In the genomic region with DNA sequence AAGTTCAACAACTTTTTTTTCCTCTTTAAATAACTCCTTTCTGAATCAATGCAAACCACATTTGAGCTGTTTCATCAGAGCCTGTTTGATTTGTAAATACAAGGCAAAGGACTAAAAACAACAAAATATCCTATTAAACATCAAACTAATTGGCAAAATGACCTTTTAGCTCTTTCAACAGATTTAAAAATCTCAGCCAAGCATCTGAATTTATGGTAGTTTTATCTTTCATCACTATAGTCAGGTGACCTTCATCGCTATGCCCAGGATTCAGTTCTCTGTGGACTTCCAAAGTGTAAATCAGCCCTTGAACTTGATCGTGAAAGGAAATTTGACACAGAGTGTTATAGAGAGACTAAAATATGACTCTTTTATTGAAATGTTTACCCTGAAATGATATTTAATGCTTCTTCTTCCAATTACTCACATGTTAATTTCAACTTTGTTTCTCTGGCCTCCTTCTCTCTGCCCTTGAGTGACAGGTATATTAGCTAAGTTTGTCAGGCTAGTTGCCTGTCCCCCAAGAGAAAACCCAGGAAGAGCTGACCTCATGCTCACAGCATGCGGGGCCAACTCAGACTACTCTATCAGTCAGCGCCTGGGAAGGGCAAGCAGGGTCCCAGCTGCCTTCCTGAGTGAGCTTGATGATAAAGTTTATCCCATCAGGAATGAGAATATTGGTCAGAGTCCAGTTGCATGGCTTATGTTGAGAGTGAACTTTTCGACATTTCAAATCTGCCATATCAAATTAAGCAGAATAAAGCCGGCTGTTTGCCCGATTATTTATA, we compare ENCODE assay signal across 20 cellular contexts.
A peak's percentile ranks its signal among the peaks of the same experiment; 100 is the strongest.
DNase-seq lines count a peak whose midpoint lies in the region; ATAC-seq, FAIRE-seq and TF ChIP-seq lines count a peak whose summit lies in the region.
"Had no signal": no experiment of that assay in that cellular context is flagged by ENCODE, and none has a peak within 500 bp of the region (broad histone marks: within the 10 kb centered on the region; RNA-seq: fewer than 3 reads in every experiment).

No MANE protein-coding gene starts in this region.

- no peaks in the 10 kb centered on the region for H3K36me3 Mint-ChIP-seq in GM23338 (ENCODE audit: low read depth)
- H3K36me3 Mint-ChIP-seq in activated naive CD8-positive, alpha-beta T cell treated with anti-CD3 and anti-CD28 coated beads for 36 hours: no peaks in the 10 kb centered on the region

- H3K27ac Mint-ChIP-seq in GM23338: no peak overlapping the region
- H3K27ac Mint-ChIP-seq in activated naive CD8-positive, alpha-beta T cell treated with anti-CD3 and anti-CD28 coated beads for 36 hours: no peak overlapping the region
- H3K27ac Mint-ChIP-seq: activated T-helper 2 cell treated with anti-CD3 and anti-CD28 coated beads, Interferon-gamma antibody, Interleukin-2, Interleukin-4, amounts not matched to agents 10 μg/mL and 5 μg/mL and 100 μg/mL, durations not matched to agents 14 hours and 24 hours and 36 hours had no signal

- H3K36me3 ChIP-seq in GM23338 (ENCODE audit: insufficient read depth) (no peaks in the 10 kb centered on the region), body of pancreas (replicated peaks in 1 of 2; ENCODE audit: insufficient read depth in 1 of 2, low read depth in 2 of 2) (no peaks in the 10 kb centered on the region), pancreas (no peaks in the 10 kb centered on the region)

- FAIRE-seq in pancreas (lab: Jason Lieb, UNC): peak; percentile 66
- FAIRE-seq: GM12878, keratinocyte had no signal

- H3K4me1 ChIP-seq in GM23338 (ENCODE audit: insufficient read depth) (peaks cover 2% of the 10 kb centered on the region; the same call in 1 of the 2 replicates), body of pancreas (peaks cover 39% of the 10 kb centered on the region), pancreas (peaks cover 5 to 25% (median 9%) of the 10 kb centered on the region in 3 donors)

- intact Hi-C loops in body of pancreas (cut with DNase I) (no loop called here), left ventricle myocardium superior (cut with micrococcal nuclease) (no loop called here), pancreas (cut with DNase I) (no loop called here)

- H3K27me3 ChIP-seq in GM23338 (ENCODE audit: insufficient read depth): no peaks in the 10 kb centered on the region
- no peaks in the 10 kb centered on the region for H3K27me3 ChIP-seq in body of pancreas
- H3K27me3 ChIP-seq in pancreas: no peaks in the 10 kb centered on the region

- no peak overlapping the region for H2AFZ ChIP-seq in GM23338

- 9 to 25% methylated on average over 7 of the region's 7 CpGs for WGBS in body of pancreas, 2 donors
- 7 to 14% methylated on average over 7 of the region's 7 CpGs for WGBS in pancreas, 2 donors

- TF ChIP-seq CTCF in GM23338 (conservative IDR thresholded peaks at IDR 0.05; ENCODE audit: low read depth in 2 of 2) (no peak), body of pancreas (IDR thresholded peaks at IDR 0.05) (no peak), pancreas (IDR thresholded peaks at IDR 0.05) (no peak), GM10266 (IDR thresholded peaks at IDR 0.05; ENCODE audit: control insufficient read depth, insufficient read depth, low read depth, missing control alignments) (no peak)

- no peaks in the 10 kb centered on the region for H4K20me1 ChIP-seq in GM23338 (replicated peaks; ENCODE audit: insufficient read depth)

- H3K27ac ChIP-seq in GM23338 (ENCODE audit: low read depth): no peak overlapping the region
- H3K27ac ChIP-seq in body of pancreas: peak overlapping the region; percentile 76 to 87 (median 77)
- H3K27ac ChIP-seq in pancreas: peak overlapping the region; percentile 53 to 89 (median 78)
- H3K27ac ChIP-seq: RWPE1 had no signal

- DNase-seq in GM23338 (ENCODE audit: low spot score) (peak; percentile 15), body of pancreas (peak; percentile 92 to 97 (median 94)), left ventricle myocardium superior (peak; percentile 64), pancreas (peak; percentile 68 to 93 (median 90)), GM10266 (ENCODE audit: extremely low spot score) (no peak)
- no peak for DNase-seq in activated CD4-positive, alpha-beta T cell treated with anti-CD3 and anti-CD28 coated beads for 48 hours
- DNase-seq in activated naive CD8-positive, alpha-beta T cell treated with anti-CD3 and anti-CD28 coated beads for 36 hours: no peak
- DNase-seq: activated CD4-positive, alpha-beta T cell treated with anti-CD3 and anti-CD28 coated beads, Interleukin-2, amount 50 U/mL, for 48 hours; DMS153; GOT3; NCI-H1048; NCI-H526; stimulated activated CD4-positive, alpha-beta T cell treated with anti-CD3 and anti-CD28 coated beads, Interleukin-1b, Interleukin-23, amount 100 ng/mL, for 48 hours; T1000 had no signal

- H3F3A ChIP-seq in GM23338 (replicated peaks; ENCODE audit: low read depth): no peaks in the 10 kb centered on the region

- no peaks in the 10 kb centered on the region for H3K9me2 ChIP-seq in GM23338 (ENCODE audit: insufficient read depth)

- H3K4me2 ChIP-seq in GM23338: no peak overlapping the region

- no peaks in the 10 kb centered on the region for H3K9me3 Mint-ChIP-seq in GM23338
- H3K9me3 Mint-ChIP-seq in activated naive CD8-positive, alpha-beta T cell treated with anti-CD3 and anti-CD28 coated beads for 36 hours: peaks cover 7% of the 10 kb centered on the region

- no peaks in the 10 kb centered on the region for H3K27me3 Mint-ChIP-seq in GM23338 (ENCODE audit: insufficient read depth, low read depth, poor library complexity)
- H3K27me3 Mint-ChIP-seq in activated naive CD8-positive, alpha-beta T cell treated with anti-CD3 and anti-CD28 coated beads for 36 hours: no peaks in the 10 kb centered on the region
- H3K27me3 Mint-ChIP-seq: central memory CD8-positive, alpha-beta T cell had no signal

- no peak overlapping the region for H3K4me3 ChIP-seq in GM23338
- no peak overlapping the region for H3K4me3 ChIP-seq in body of pancreas
- peak overlapping the region in 1 of 4 donors; percentile 33 for H3K4me3 ChIP-seq in pancreas
- H3K4me3 ChIP-seq: GM12878 had no signal

- no peaks in the 10 kb centered on the region for H3K79me2 ChIP-seq in GM23338 (replicated peaks; ENCODE audit: insufficient read depth)

- H3K4me1 Mint-ChIP-seq in GM23338: peaks cover 5% of the 10 kb centered on the region
- no peaks in the 10 kb centered on the region for H3K4me1 Mint-ChIP-seq in activated naive CD8-positive, alpha-beta T cell treated with anti-CD3 and anti-CD28 coated beads for 36 hours
- H3K4me1 Mint-ChIP-seq: central memory CD8-positive, alpha-beta T cell had no signal

- peak in 1 of 3 donors; percentile 29 for TF ChIP-seq POLR2A in body of pancreas (IDR thresholded peaks at IDR 0.05)

- H3K4me3 Mint-ChIP-seq in GM23338: no peak overlapping the region
- H3K4me3 Mint-ChIP-seq in activated naive CD8-positive, alpha-beta T cell treated with anti-CD3 and anti-CD28 coated beads for 36 hours: no peak overlapping the region
- H3K4me3 Mint-ChIP-seq: central memory CD8-positive, alpha-beta T cell had no signal

- H3K9me3 ChIP-seq in body of pancreas (no peaks in the 10 kb centered on the region), pancreas (no peaks in the 10 kb centered on the region)

- ATAC-seq in GM23338: peak; percentile 69
- peak; percentile 91 for ATAC-seq in body of pancreas
- peak; percentile 99 for ATAC-seq in left ventricle myocardium superior
- peak; percentile 74 to 88 (median 86) for ATAC-seq in pancreas
- ATAC-seq in GM21619 (IDR thresholded peaks at IDR 0.05; ENCODE audit: unreplicated experiment): no peak
- ATAC-seq: GM12878 had no signal

TF ChIP-seq in GM23338, 12 proteins besides CTCF, POLR2A, EP300 and RAD21 (continues in another document):
- TF ChIP-seq CREB1 (CRISPR knock-in tag; IDR thresholded peaks at IDR 0.05; ENCODE audit: low read depth): no peak
- TF ChIP-seq, protein P1, sequence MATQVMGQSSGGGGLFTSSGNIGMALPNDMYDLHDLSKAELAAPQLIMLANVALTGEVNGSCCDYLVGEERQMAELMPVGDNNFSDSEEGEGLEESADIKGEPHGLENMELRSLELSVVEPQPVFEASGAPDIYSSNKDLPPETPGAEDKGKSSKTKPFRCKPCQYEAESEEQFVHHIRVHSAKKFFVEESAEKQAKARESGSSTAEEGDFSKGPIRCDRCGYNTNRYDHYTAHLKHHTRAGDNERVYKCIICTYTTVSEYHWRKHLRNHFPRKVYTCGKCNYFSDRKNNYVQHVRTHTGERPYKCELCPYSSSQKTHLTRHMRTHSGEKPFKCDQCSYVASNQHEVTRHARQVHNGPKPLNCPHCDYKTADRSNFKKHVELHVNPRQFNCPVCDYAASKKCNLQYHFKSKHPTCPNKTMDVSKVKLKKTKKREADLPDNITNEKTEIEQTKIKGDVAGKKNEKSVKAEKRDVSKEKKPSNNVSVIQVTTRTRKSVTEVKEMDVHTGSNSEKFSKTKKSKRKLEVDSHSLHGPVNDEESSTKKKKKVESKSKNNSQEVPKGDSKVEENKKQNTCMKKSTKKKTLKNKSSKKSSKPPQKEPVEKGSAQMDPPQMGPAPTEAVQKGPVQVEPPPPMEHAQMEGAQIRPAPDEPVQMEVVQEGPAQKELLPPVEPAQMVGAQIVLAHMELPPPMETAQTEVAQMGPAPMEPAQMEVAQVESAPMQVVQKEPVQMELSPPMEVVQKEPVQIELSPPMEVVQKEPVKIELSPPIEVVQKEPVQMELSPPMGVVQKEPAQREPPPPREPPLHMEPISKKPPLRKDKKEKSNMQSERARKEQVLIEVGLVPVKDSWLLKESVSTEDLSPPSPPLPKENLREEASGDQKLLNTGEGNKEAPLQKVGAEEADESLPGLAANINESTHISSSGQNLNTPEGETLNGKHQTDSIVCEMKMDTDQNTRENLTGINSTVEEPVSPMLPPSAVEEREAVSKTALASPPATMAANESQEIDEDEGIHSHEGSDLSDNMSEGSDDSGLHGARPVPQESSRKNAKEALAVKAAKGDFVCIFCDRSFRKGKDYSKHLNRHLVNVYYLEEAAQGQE (IDR thresholded peaks at IDR 0.05; ENCODE audit: unreplicated experiment): no peak
- no peak for TF ChIP-seq ZNF114 (CRISPR knock-in tag; IDR thresholded peaks at IDR 0.05)
- TF ChIP-seq STAT1 (IDR thresholded peaks at IDR 0.05; ENCODE audit: unreplicated experiment): no peak
- no peak for TF ChIP-seq EZH2phosphoT487 (IDR thresholded peaks at IDR 0.05; ENCODE audit: unreplicated experiment)
- no peak for TF ChIP-seq EZH2 (IDR thresholded peaks at IDR 0.05; ENCODE audit: low read depth, unreplicated experiment)

Comparison
In these comparisons a context has a peak if more than half of its experiments do, and no peak if none do; other contexts are left out.
1. DNase-seq: peak in GM23338 (single experiment), body of pancreas (4 of 4), left ventricle myocardium superior (single experiment) and pancreas (6 of 6); none in activated CD4-positive, alpha-beta T cell treated with anti-CD3 and anti-CD28 coated beads for 48 hours (single experiment), GM10266 (single experiment) and activated naive CD8-positive, alpha-beta T cell treated with anti-CD3 and anti-CD28 coated beads for 36 hours (single experiment).